8 cellular contexts compared by ENCODE assay signal in genomic region chr6:131807644-131808459, GRCh38. TPM values are rescaled to one million over a fixed set of nuclear protein-coding genes. Genes with fewer than 3 reads are reported as not detected.
DNase-seq lines count a peak whose midpoint lies in the region; ATAC-seq and TF ChIP-seq lines count a peak whose summit lies in the region.

ENPP1 (plus strand) TSS chr6:131808020; CDS start chr6:131808036, 16 bp downstream.

- no peaks in the 10 kb centered on the region for H3K27me3 ChIP-seq in osteoblast (ENCODE audit: insufficient read depth, low read length)

- DNase-seq in C1 segment of cervical spinal cord (lab: John Stamatoyannopoulos, UW) = peak in 13 of 14 donors; percentile 45 to 84 (median 73)
- peak; percentile 63 for DNase-seq in HuH-7.5 (ENCODE audit: low spot score)
- DNase-seq in SKM-1 (lab: John Stamatoyannopoulos, UW; ENCODE audit: unreplicated experiment) = peak; percentile 74
- peak; percentile 85 for DNase-seq in Right ventricle myocardium superior
- DNase-seq in osteoblast (ENCODE audit: insufficient read length, low spot score, missing footprints) = peak; percentile 96
- DNase-seq in type B pancreatic cell (ENCODE audit: extremely low spot score, unreplicated experiment) = peak; percentile 74

- no peaks in the 10 kb centered on the region for H3K36me3 Mint-ChIP-seq in activated naive CD8-positive, alpha-beta T cell
- no peaks in the 10 kb centered on the region for H3K36me3 Mint-ChIP-seq in type B pancreatic cell

- H3K27me3 Mint-ChIP-seq in activated naive CD8-positive, alpha-beta T cell = peaks cover 13% of the 10 kb centered on the region
- H3K27me3 Mint-ChIP-seq in type B pancreatic cell = peaks cover 56% of the 10 kb centered on the region

- peaks cover 14% of the 10 kb centered on the region for H3K4me1 ChIP-seq in osteoblast (ENCODE audit: insufficient read depth, low read length)

- intact Hi-C loops in Right ventricle myocardium superior (cut with DNase I) = no loop called here

- ATAC-seq in GM21381 (IDR thresholded peaks at IDR 0.05; ENCODE audit: unreplicated experiment) = peak; percentile 71
- ATAC-seq in Right ventricle myocardium superior (ENCODE audit: poor library complexity) = peak; percentile 98

- peak within 1 kb of the TSS; percentile 84 for H3K4me3 Mint-ChIP-seq in activated naive CD8-positive, alpha-beta T cell
- H3K4me3 Mint-ChIP-seq in type B pancreatic cell = peak within 1 kb of the TSS; percentile 93

- H3K27ac Mint-ChIP-seq in activated naive CD8-positive, alpha-beta T cell = no peak within 1 kb of the TSS
- H3K27ac Mint-ChIP-seq in type B pancreatic cell = peak within 1 kb of the TSS; percentile 63

- no peaks in the 10 kb centered on the region for H4K20me1 ChIP-seq in osteoblast (ENCODE audit: insufficient read depth, low read length)

- H3K27ac ChIP-seq in osteoblast (ENCODE audit: low read depth, low read length) = peak within 1 kb of the TSS; percentile 46

- H3K4me3 ChIP-seq in osteoblast (ENCODE audit: insufficient read depth, low read length) = peak within 1 kb of the TSS; percentile 81

- TF ChIP-seq CTCF in osteoblast (IDR thresholded peaks at IDR 0.05; ENCODE audit: extremely low read depth, low read depth, low read length) (peak; percentile 28), type B pancreatic cell (conservative IDR thresholded peaks at IDR 0.05) (peak; percentile 62)

- peaks cover 44% of the 10 kb centered on the region for H3K79me2 ChIP-seq in osteoblast (ENCODE audit: insufficient read depth, low read length)

- peak within 1 kb of the TSS; percentile 96 for H3K4me2 ChIP-seq in osteoblast (ENCODE audit: insufficient read depth, low read length)

- H3K9me3 ChIP-seq in osteoblast (ENCODE audit: low read depth, low read length) = no peaks in the 10 kb centered on the region

- no peaks in the 10 kb centered on the region for H3K36me3 ChIP-seq in osteoblast (ENCODE audit: insufficient read depth, low read length)

- no peaks in the 10 kb centered on the region for H3K9me3 Mint-ChIP-seq in activated naive CD8-positive, alpha-beta T cell (ENCODE audit: low read depth)
- H3K9me3 Mint-ChIP-seq in type B pancreatic cell = no peaks in the 10 kb centered on the region

- peaks cover 24% of the 10 kb centered on the region for H3K4me1 Mint-ChIP-seq in activated naive CD8-positive, alpha-beta T cell (ENCODE audit: low read depth)
- H3K4me1 Mint-ChIP-seq in type B pancreatic cell (ENCODE audit: unreplicated experiment) = peaks cover 6% of the 10 kb centered on the region

- peak within 1 kb of the TSS; percentile 93 for H2AFZ ChIP-seq in osteoblast (ENCODE audit: low read length)

RNA-seq across cellular contexts. Expression of gene ENPP1, which starts in this region (rescaled TPM):
- 2.2 TPM for total RNA-seq in Right ventricle myocardium superior
- total RNA-seq in osteoblast = 16.3 and 20.3 TPM in 2 replicates
- total RNA-seq in type B pancreatic cell (ENCODE audit: low replicate concordance) = 12.9 and 13.4 TPM in 2 replicates

Comparison
In these comparisons a context has a peak if more than half of its experiments do, and no peak if none do; other contexts are left out.
1. Peak in every context shown above with its lines: DNase-seq, ATAC-seq, H3K4me3 ChIP-seq and H3K27ac ChIP-seq.